Comparison of ENCODE assay signal across 8 cellular contexts in the genomic region with DNA sequence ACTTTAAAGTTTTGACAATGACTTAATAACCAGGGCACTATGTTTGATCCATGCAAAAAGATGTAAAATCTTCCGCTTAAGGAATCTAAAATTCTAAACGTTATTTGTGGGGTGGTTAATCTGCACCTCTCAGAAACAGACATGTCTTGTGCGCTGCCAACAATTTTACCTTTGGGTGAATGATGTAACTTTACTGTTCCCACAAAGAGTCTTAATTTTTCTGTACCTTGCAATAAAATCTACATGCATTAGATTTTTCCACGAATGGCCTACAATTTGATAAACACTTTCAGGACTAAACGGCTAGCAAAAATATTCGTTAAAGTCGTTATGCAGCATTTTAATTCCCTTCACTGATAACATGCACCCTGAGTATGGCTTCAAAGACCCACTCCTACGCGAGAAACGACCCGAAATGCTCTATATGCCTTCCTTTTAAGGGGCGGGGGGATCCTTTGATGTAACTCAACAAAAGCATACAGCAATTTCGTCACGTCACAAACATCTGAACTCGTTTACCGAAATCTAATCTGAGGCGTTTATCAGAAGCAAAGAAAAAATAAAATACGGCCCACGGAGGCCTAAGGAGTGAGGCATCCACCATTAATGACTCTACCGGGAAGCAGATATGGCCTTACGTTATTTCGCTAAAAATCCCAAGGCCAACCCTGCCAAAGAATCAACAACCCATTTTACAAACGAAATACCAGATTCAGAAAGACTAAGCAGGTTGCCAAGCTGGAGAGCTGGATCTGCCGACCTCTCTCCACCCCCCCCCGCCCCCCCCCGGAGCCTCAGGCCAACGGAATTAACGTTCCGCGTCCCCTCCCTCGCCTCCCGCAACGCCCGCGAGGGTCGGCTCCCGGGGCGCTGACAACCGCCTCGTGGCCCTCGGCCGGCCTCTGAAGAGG. TPM values are rescaled to one million over a fixed set of nuclear protein-coding genes. Genes with fewer than 3 reads are reported as not detected.
A peak's percentile ranks its signal among the peaks of the same experiment; 100 is the strongest.
DNase-seq lines count a peak whose midpoint lies in the region; ATAC-seq and TF ChIP-seq lines count a peak whose summit lies in the region.

No MANE protein-coding gene starts in this region.

- peaks cover 46% of the 10 kb centered on the region for H3K4me1 ChIP-seq in Karpas-422 (ENCODE audit: low read length)
- H3K4me1 ChIP-seq in foreskin keratinocyte, result peaks cover 5% of the 10 kb centered on the region
- H3K4me1 ChIP-seq in parathyroid adenoma, result peaks cover 4% of the 10 kb centered on the region

- ATAC-seq in GM18870 (IDR thresholded peaks at IDR 0.05; ENCODE audit: unreplicated experiment) (peak; percentile 5), foreskin keratinocyte (peak; percentile 37)
- peak; percentile 9 for ATAC-seq in activated T-helper 17 cell treated with anti-CD3 and anti-CD28 coated beads, Interleukin-2, amount 50 U/mL, for 72 hours (replicated peaks)

- H2AFZ ChIP-seq in Karpas-422 (ENCODE audit: low read length) (no peak overlapping the region), parathyroid adenoma (peak overlapping the region; percentile 79)

- H3K4me1 Mint-ChIP-seq in activated T-helper 17 cell treated with anti-CD3 and anti-CD28 coated beads, Interleukin-2, amount 50 U/mL, for 72 hours, result peaks cover 12% of the 10 kb centered on the region

- H3K4me3 ChIP-seq in Karpas-422 (ENCODE audit: low read length) (peak overlapping the region; percentile 76), parathyroid adenoma (ENCODE audit: low read depth, low read length) (peak overlapping the region; percentile 89)

- TF ChIP-seq CTCF in foreskin keratinocyte (conservative IDR thresholded peaks at IDR 0.05) (no peak), parathyroid adenoma (IDR thresholded peaks at IDR 0.05) (no peak)

- no peaks in the 10 kb centered on the region for H3K9me2 ChIP-seq in Karpas-422 (replicated peaks; ENCODE audit: insufficient read depth, low read length)

- H3K27ac Mint-ChIP-seq in activated T-helper 17 cell treated with anti-CD3 and anti-CD28 coated beads, Interleukin-2, amount 50 U/mL, for 72 hours, result peak overlapping the region; percentile 98

- H3K4me2 ChIP-seq in Karpas-422 (ENCODE audit: low read depth, low read length, poor library complexity, severe bottlenecking) (peak overlapping the region; percentile 94), parathyroid adenoma (ENCODE audit: low read length) (peak overlapping the region; percentile 100)

- peaks cover 18% of the 10 kb centered on the region; the same call in 1 of the 2 replicates for H4K20me1 ChIP-seq in Karpas-422 (ENCODE audit: insufficient read depth, low read depth, low read length)

- H3K27me3 Mint-ChIP-seq in activated T-helper 17 cell treated with anti-CD3 and anti-CD28 coated beads, Interleukin-2, amount 50 U/mL, for 72 hours, result no peaks in the 10 kb centered on the region

- H3K36me3 ChIP-seq in Karpas-422 (ENCODE audit: insufficient read depth, low read length) (peaks cover 31% of the 10 kb centered on the region), parathyroid adenoma (ENCODE audit: control insufficient read depth, insufficient read depth, low read length) (no peaks in the 10 kb centered on the region)

- H3K9me3 ChIP-seq in Karpas-422 (ENCODE audit: low read length) (no peaks in the 10 kb centered on the region), parathyroid adenoma (ENCODE audit: control insufficient read depth, low read length) (no peaks in the 10 kb centered on the region)

- H3K9me3 Mint-ChIP-seq in activated T-helper 17 cell treated with anti-CD3 and anti-CD28 coated beads, Interleukin-2, amount 50 U/mL, for 72 hours, result no peaks in the 10 kb centered on the region

- H3K27ac ChIP-seq in Karpas-422 (ENCODE audit: low read length) (peak overlapping the region; percentile 86), foreskin keratinocyte (peak overlapping the region; percentile 99), parathyroid adenoma (peak overlapping the region; percentile 96)

- peaks cover 98% of the 10 kb centered on the region for H3K79me2 ChIP-seq in Karpas-422 (ENCODE audit: low read length)
- peaks cover 18% of the 10 kb centered on the region for H3K79me2 ChIP-seq in parathyroid adenoma

- peak; percentile 65 for DNase-seq in AG08395 (ENCODE audit: low spot score)
- DNase-seq in Karpas-422, result no peak
- peak in 1 of 2 donors; percentile 4 for DNase-seq in foreskin keratinocyte
- DNase-seq in putamen (ENCODE audit: low spot score), result no peak
- DNase-seq in NCI-H1436 (lab: John Stamatoyannopoulos, UW), result no peak

- H3K4me3 Mint-ChIP-seq in activated T-helper 17 cell treated with anti-CD3 and anti-CD28 coated beads, Interleukin-2, amount 50 U/mL, for 72 hours, result peak overlapping the region; percentile 95

- H3K9ac ChIP-seq in Karpas-422 (ENCODE audit: low read length) (peak overlapping the region; percentile 77), parathyroid adenoma (peak overlapping the region; percentile 78)

- H3K36me3 Mint-ChIP-seq in activated T-helper 17 cell treated with anti-CD3 and anti-CD28 coated beads, Interleukin-2, amount 50 U/mL, for 72 hours (ENCODE audit: low read depth), result peaks cover 68% of the 10 kb centered on the region

- H3K27me3 ChIP-seq in Karpas-422 (ENCODE audit: low read length), result no peaks in the 10 kb centered on the region
- H3K27me3 ChIP-seq in foreskin keratinocyte, result no peaks in the 10 kb centered on the region
- no peaks in the 10 kb centered on the region for H3K27me3 ChIP-seq in parathyroid adenoma (ENCODE audit: control insufficient read depth, insufficient read depth, low read length)

RNA-seq across cellular contexts. Expression of gene AK6, which starts 0.6 kb away (rescaled TPM):
- 48.5 and 56.0 TPM in 2 replicates for total RNA-seq in Karpas-422 (2014; rRNA removed; shearing (Covaris generic); ENCODE audit: low replicate concordance)
- 10 to 100 TPM; 52.3 to 76.4 TPM for total RNA-seq in activated T-helper 17 cell treated with anti-CD3 and anti-CD28 coated beads, Interleukin-2, amount 50 U/mL, for 72 hours
- 38.4 and 40.8 TPM in 2 replicates for total RNA-seq in foreskin keratinocyte
- 41.9 and 47.8 TPM in 2 replicates for polyA plus RNA-seq in foreskin keratinocyte

RNA-seq across cellular contexts. Expression of gene TAF9, which starts 0.6 kb away (rescaled TPM):
- 74.5 and 109 TPM in 2 replicates for total RNA-seq in Karpas-422 (2014; rRNA removed; shearing (Covaris generic); ENCODE audit: low replicate concordance)
- total RNA-seq in activated T-helper 17 cell treated with anti-CD3 and anti-CD28 coated beads, Interleukin-2, amount 50 U/mL, for 72 hours, result 10 to 100 TPM; 60.0 to 89.0 TPM
- total RNA-seq in foreskin keratinocyte, result 96.0 and 102 TPM in 2 replicates
- polyA plus RNA-seq in foreskin keratinocyte, result 89.8 and 107 TPM in 2 replicates

RNA-seq across cellular contexts. Expression of gene RAD17, which starts 0.9 kb away (rescaled TPM):
- total RNA-seq in Karpas-422 (2014; rRNA removed; shearing (Covaris generic); ENCODE audit: low replicate concordance), result 46.5 and 61.7 TPM in 2 replicates
- 10 to 100 TPM; 25.8 to 28.2 TPM for total RNA-seq in activated T-helper 17 cell treated with anti-CD3 and anti-CD28 coated beads, Interleukin-2, amount 50 U/mL, for 72 hours
- total RNA-seq in foreskin keratinocyte, result 20.9 and 21.8 TPM in 2 replicates
- polyA plus RNA-seq in foreskin keratinocyte, result 10.8 and 12.3 TPM in 2 replicates

RNA-seq across cellular contexts. Expression of gene CCDC125, which starts 36.1 kb away (rescaled TPM):
- total RNA-seq in Karpas-422 (2014; rRNA removed; shearing (Covaris generic); ENCODE audit: low replicate concordance), result 7.8 and 8.9 TPM in 2 replicates
- 10 to 100 TPM; 12.6 to 17.8 TPM for total RNA-seq in activated T-helper 17 cell treated with anti-CD3 and anti-CD28 coated beads, Interleukin-2, amount 50 U/mL, for 72 hours
- total RNA-seq in foreskin keratinocyte, result 4.5 and 4.8 TPM in 2 replicates
- polyA plus RNA-seq in foreskin keratinocyte, result 1.8 and 1.9 TPM in 2 replicates

RNA-seq across cellular contexts. Expression of gene MARVELD2, which starts 46.2 kb away (rescaled TPM):
- total RNA-seq in Karpas-422 (2014; rRNA removed; shearing (Covaris generic); ENCODE audit: low replicate concordance), result 0.11 and 0.48 TPM in 2 replicates
- under 1 TPM; 0.37 to 0.69 TPM for total RNA-seq in activated T-helper 17 cell treated with anti-CD3 and anti-CD28 coated beads, Interleukin-2, amount 50 U/mL, for 72 hours
- total RNA-seq in foreskin keratinocyte, result 23.1 and 23.7 TPM in 2 replicates
- 4.1 and 4.9 TPM in 2 replicates for polyA plus RNA-seq in foreskin keratinocyte
